ENCODE assay signal across 26 cellular contexts in the genomic region with DNA sequence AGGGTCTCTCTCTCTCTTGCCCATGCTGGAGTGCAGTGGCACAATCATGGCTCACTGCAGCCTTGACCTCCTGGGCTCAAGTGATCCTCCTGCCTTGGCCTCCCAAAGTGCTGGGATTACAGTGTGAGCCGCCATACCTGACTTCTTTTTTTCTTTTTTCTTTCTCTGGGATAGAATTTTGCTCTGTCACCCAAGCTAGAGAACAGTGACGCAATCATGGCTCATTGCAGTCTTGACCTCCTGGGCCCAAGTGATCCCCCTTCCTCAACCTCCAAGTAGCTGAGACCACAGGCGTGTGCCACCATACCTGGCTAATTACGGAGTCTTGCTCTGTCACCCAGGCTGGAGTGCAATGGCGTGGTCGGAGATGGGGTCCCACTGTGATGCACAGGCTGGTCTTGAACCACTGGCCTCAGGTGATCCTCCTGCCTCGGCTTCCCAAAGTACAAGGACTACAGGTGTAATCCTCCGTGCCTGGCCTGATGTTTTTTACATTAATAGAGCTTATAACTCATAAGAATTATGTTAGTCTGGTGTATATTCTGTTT.
DNase-seq lines count a peak whose midpoint lies in the region; ATAC-seq, FAIRE-seq and TF ChIP-seq lines count a peak whose summit lies in the region.
"Had no signal": no experiment of that assay in that cellular context is flagged by ENCODE, and none has a peak within 500 bp of the region (broad histone marks: within the 10 kb centered on the region; RNA-seq: fewer than 3 reads in every experiment).

No MANE protein-coding gene starts in this region.

- no peak overlapping the region; the same call in 1 of the 2 replicates for H2AK5ac ChIP-seq in IMR-90 (ENCODE audit: low read depth, low read length)

- in situ Hi-C loops in IMR-90 (cut with MboI; ENCODE audit: low sequenced_read_pairs): no loop called here

- no peak overlapping the region for H3K14ac ChIP-seq in IMR-90 (replicated peaks; ENCODE audit: low read depth, low read length)

- 100% methylated on average over 2 of the region's 8 CpGs; no CpG with 5 or more reads in 1 of the 2 experiments for WGBS in IMR-90 (ENCODE audit: extremely low coverage in 2 of 2, insufficient read length in 1 of 2), 2 experiments

- H3K4me3 Mint-ChIP-seq in neural crest cell: no peak overlapping the region
- H3K4me3 Mint-ChIP-seq: CD14-positive monocyte; CD4-positive, alpha-beta memory T cell; CD4-positive, CD25-positive, alpha-beta regulatory T cell; CD8-positive, alpha-beta memory T cell had no signal

- no peak overlapping the region for H4K8ac ChIP-seq in IMR-90 (ENCODE audit: low read depth in 2 of 2, low read length in 2 of 2)

- no peak for TF ChIP-seq POLR2A in IMR-90 (IDR thresholded peaks at IDR 0.05; ENCODE audit: low read depth, low read length)

- intact Hi-C loops in IMR-90 (cut with micrococcal nuclease): no loop called here

- no peak for TF ChIP-seq RAD21 in IMR-90 (IDR thresholded peaks at IDR 0.05; ENCODE audit: low read length)

- DNase-seq in HTR-8/SVneo (ENCODE audit: insufficient read length, low spot score) (no peak), IMR-90 (no peak), neural crest cell (ENCODE audit: low read depth, low spot score) (no peak), ureter (ENCODE audit: low spot score) (no peak)
- DNase-seq: 8988T; ACHN; BE2C; C1 segment of cervical spinal cord; CD4-positive, alpha-beta memory T cell; CD4-positive, CD25-positive, alpha-beta regulatory T cell; CD8-positive, alpha-beta memory T cell; COR-L47; DMS 273 treated with DMSO at 0.1 percent for 48 hours; DMS153; DMS53; DMS79; DND-41; EL; GDM1 had no signal

- H3K4me3 ChIP-seq in IMR-90 (ENCODE audit: insufficient read depth, low read depth, low read length): no peak overlapping the region
- H3K4me3 ChIP-seq: BLaER1, GM12878 had no signal

- no peaks in the 10 kb centered on the region for H3K79me1 ChIP-seq in IMR-90 (ENCODE audit: low read depth in 1 of 2, low read length in 2 of 2)

- H2BK15ac ChIP-seq in IMR-90 (ENCODE audit: low read depth, low read length): no peak overlapping the region

- peaks cover 4% of the 10 kb centered on the region for H3K36me3 Mint-ChIP-seq in neural crest cell (ENCODE audit: low read depth)

- FAIRE-seq in HTR-8/SVneo (lab: Jason Lieb, UNC): peak; percentile 55
- FAIRE-seq: GM12878, GM12892, GM18507 had no signal

- no peak overlapping the region for H3K4me2 ChIP-seq in IMR-90 (ENCODE audit: low read depth, low read length)
- H3K4me2 ChIP-seq: BLaER1 had no signal

- no peak overlapping the region for H2AFZ ChIP-seq in IMR-90 (replicated peaks; ENCODE audit: low read length, poor library complexity)

- ATAC-seq in IMR-90 (ENCODE audit: low read depth) (no peak), HG02938 (IDR thresholded peaks at IDR 0.05; ENCODE audit: unreplicated experiment) (no peak), HG03045 (IDR thresholded peaks at IDR 0.05; ENCODE audit: unreplicated experiment) (no peak)
- ATAC-seq: GM12878 had no signal

- peaks cover 5% of the 10 kb centered on the region for H3K9me3 Mint-ChIP-seq in neural crest cell

- POLR2A ChIA-PET in IMR-90 (lab: Charles Lee; ENCODE audit: unreplicated experiment): no interaction called here

- dilution Hi-C loops in IMR-90 (cut with HindIII; ENCODE audit: low sequenced_read_pairs, unreplicated experiment): no loop called here

- no peaks in the 10 kb centered on the region for H3K27me3 Mint-ChIP-seq in neural crest cell (ENCODE audit: low read depth)
- H3K27me3 Mint-ChIP-seq: CD4-positive, alpha-beta memory T cell; CD4-positive, CD25-positive, alpha-beta regulatory T cell; CD8-positive, alpha-beta memory T cell had no signal

- H3K4me1 ChIP-seq in IMR-90 (ENCODE audit: control insufficient read depth, insufficient read depth, low read length): no peaks in the 10 kb centered on the region
- H3K4me1 ChIP-seq: BE2C, BLaER1 had no signal

- no peak overlapping the region for H3K56ac ChIP-seq in IMR-90 (ENCODE audit: extremely low read depth, insufficient read depth, low read length)

- H3K9ac ChIP-seq in IMR-90 (ENCODE audit: low read depth, low read length): no peak overlapping the region
- H3K9ac ChIP-seq: BLaER1 had no signal

- BruUV-seq in IMR-90 (replicated peaks; lab: Mats Ljungman, UMichigan): no TSS peak

- no peak overlapping the region for H3K18ac ChIP-seq in IMR-90 (ENCODE audit: low read depth, low read length)

- no peak overlapping the region for H2BK20ac ChIP-seq in IMR-90 (ENCODE audit: low read depth, low read length)

- no peaks in the 10 kb centered on the region for H4K20me1 ChIP-seq in IMR-90 (ENCODE audit: insufficient read depth, low read length)
- H4K20me1 ChIP-seq: BLaER1 had no signal

- TF ChIP-seq CTCF in IMR-90 (conservative IDR thresholded peaks at IDR 0.05; ENCODE audit: low read depth, low read length) (no peak), neural crest cell (conservative IDR thresholded peaks at IDR 0.05) (no peak)

- peaks cover 7% of the 10 kb centered on the region for H3K4me1 Mint-ChIP-seq in neural crest cell

- no peak overlapping the region for H4K5ac ChIP-seq in IMR-90 (ENCODE audit: low read depth, low read length)

- H3K27me3 ChIP-seq in IMR-90 (ENCODE audit: control insufficient read depth, insufficient read depth, low read length): no peaks in the 10 kb centered on the region
- H3K27me3 ChIP-seq: BE2C, BLaER1 had no signal

- no peak overlapping the region for H3K4ac ChIP-seq in IMR-90 (ENCODE audit: low read depth, low read length)

- no peak overlapping the region for H2BK120ac ChIP-seq in IMR-90 (ENCODE audit: low read depth, low read length)

- no peaks in the 10 kb centered on the region; the same call in 1 of the 2 replicates for H3K9me3 ChIP-seq in IMR-90 (ENCODE audit: control insufficient read depth, insufficient read depth, low read length)
- H3K9me3 ChIP-seq: BE2C, BLaER1 had no signal

- CTCF ChIA-PET in IMR-90 (lab: Yijun Ruan, JAX): no interaction called here

- H3K23ac ChIP-seq in IMR-90 (ENCODE audit: low read depth, low read length): no peak overlapping the region

- no peak overlapping the region for H2BK5ac ChIP-seq in IMR-90 (ENCODE audit: low read depth, low read length, poor library complexity, severe bottlenecking)

- H2AK9ac ChIP-seq in IMR-90 (replicated peaks; ENCODE audit: low read depth, low read length, poor library complexity): no peak overlapping the region

- no peak overlapping the region for H3K27ac ChIP-seq in IMR-90 (ENCODE audit: insufficient read depth, low read length)
- H3K27ac ChIP-seq: BLaER1 had no signal

- H4K91ac ChIP-seq in IMR-90 (ENCODE audit: insufficient read depth, low read depth, low read length): no peak overlapping the region

- H3K36me3 ChIP-seq in IMR-90 (ENCODE audit: control insufficient read depth, insufficient read depth, low read length): no peaks in the 10 kb centered on the region
- H3K36me3 ChIP-seq: BE2C, BLaER1 had no signal

- no peaks in the 10 kb centered on the region for H3K9me1 ChIP-seq in IMR-90 (ENCODE audit: insufficient read depth, low read length)

- H3K27ac Mint-ChIP-seq in neural crest cell (ENCODE audit: unreplicated experiment): peak overlapping the region; percentile 57
- H3K27ac Mint-ChIP-seq: CD14-positive monocyte had no signal

TF ChIP-seq in IMR-90, 13 proteins besides CTCF, POLR2A, EP300 and RAD21:
- TF ChIP-seq RCOR1 (IDR thresholded peaks at IDR 0.05; ENCODE audit: insufficient replicate concordance, low read length): no peak
- TF ChIP-seq MAFK (IDR thresholded peaks at IDR 0.05; ENCODE audit: low read depth, low read length): no peak
- TF ChIP-seq, protein P1, sequence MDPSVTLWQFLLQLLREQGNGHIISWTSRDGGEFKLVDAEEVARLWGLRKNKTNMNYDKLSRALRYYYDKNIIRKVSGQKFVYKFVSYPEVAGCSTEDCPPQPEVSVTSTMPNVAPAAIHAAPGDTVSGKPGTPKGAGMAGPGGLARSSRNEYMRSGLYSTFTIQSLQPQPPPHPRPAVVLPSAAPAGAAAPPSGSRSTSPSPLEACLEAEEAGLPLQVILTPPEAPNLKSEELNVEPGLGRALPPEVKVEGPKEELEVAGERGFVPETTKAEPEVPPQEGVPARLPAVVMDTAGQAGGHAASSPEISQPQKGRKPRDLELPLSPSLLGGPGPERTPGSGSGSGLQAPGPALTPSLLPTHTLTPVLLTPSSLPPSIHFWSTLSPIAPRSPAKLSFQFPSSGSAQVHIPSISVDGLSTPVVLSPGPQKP (IDR thresholded peaks at IDR 0.05; ENCODE audit: borderline replicate concordance, low read depth, low read length): no peak
- no peak for TF ChIP-seq RFX5 (IDR thresholded peaks at IDR 0.05; ENCODE audit: low read depth, low read length)
- 0 out of 2 replicates have a peak, but pooled peaks have one; percentile 27 for TF ChIP-seq CEBPB (IDR thresholded peaks at IDR 0.05; ENCODE audit: low read depth, low read length)
- TF ChIP-seq NFE2L2 (IDR thresholded peaks at IDR 0.05; ENCODE audit: low read depth, low read length): no peak
- TF ChIP-seq CHD1 (IDR thresholded peaks at IDR 0.05; ENCODE audit: low read depth, low read length): no peak
- TF ChIP-seq SMC3 (IDR thresholded peaks at IDR 0.05; ENCODE audit: low read depth, low read length): no peak
